ENCODE assay signal across 34 cellular contexts in the genomic region with DNA sequence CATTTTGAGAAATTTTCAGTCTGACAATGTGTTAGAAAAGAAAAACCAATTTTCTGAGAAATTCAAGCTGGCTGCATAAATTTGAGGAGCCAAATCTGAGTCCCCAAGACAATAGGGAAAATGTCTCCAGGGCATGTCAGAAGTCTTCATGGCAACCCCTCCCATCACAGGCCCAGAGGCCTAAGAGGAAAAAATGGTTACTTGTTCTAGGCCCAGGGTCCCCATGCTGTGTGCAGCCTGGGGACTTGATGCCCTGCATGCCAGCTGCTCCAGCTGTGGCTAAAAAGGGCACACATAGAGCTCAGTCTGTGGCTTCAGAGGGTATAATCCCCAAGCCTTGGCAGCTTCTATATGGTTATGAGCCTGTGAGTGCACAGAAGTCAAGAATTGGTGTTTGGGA.
DNase-seq lines count a peak whose midpoint lies in the region; ATAC-seq, FAIRE-seq and TF ChIP-seq lines count a peak whose summit lies in the region.
"Had no signal": no experiment of that assay in that cellular context is flagged by ENCODE, and none has a peak within 500 bp of the region (broad histone marks: within the 10 kb centered on the region; RNA-seq: fewer than 3 reads in every experiment).

No MANE protein-coding gene starts in this region.

- H3K9me3 ChIP-seq in A549, result peaks cover 8% of the 10 kb centered on the region; the same call in 2 of the 3 replicates
- H3K9me3 ChIP-seq in HEK293 (ENCODE audit: control insufficient read depth, insufficient read depth, low read depth, low read length), result no peaks in the 10 kb centered on the region
- H3K9me3 ChIP-seq in T-helper 17 cell (ENCODE audit: control insufficient read depth, low read length, poor library complexity, severe bottlenecking), result no peaks in the 10 kb centered on the region
- H3K9me3 ChIP-seq: BE2C, Caco-2 had no signal

- FAIRE-seq in A549 (lab: Jason Lieb, UNC), result no peak
- FAIRE-seq: A204.1, D721Med had no signal

- H3K56ac ChIP-seq in mesendoderm (ENCODE audit: low read length), result no peak overlapping the region

- no peak for TF ChIP-seq RAD21 in A549 (conservative IDR thresholded peaks at IDR 0.05 in 1 of 2, IDR thresholded peaks at IDR 0.05 in 1 of 2)

- no peak for DNase-seq in A549 (ENCODE audit: low read depth in 1 of 2, low spot score in 1 of 2)
- DNase-seq in mesendoderm, result peak; percentile 2
- no peak for DNase-seq in NCI-H187 (lab: John Stamatoyannopoulos, UW)
- DNase-seq in T-helper 17 cell, result no peak
- DNase-seq: 8988T; ACHN; AML-193; BE2C; C1 segment of cervical spinal cord; Caco-2; Calu3; CD4-positive, alpha-beta memory T cell; CD4-positive, alpha-beta T cell; CD4-positive, CD25-positive, alpha-beta regulatory T cell; CD8-positive, alpha-beta memory T cell; CD8-positive, alpha-beta T cell; COR-L47; DMS 273 treated with DMSO at 0.1 percent for 48 hours; DMS153; DMS53; DMS79; DMS79 treated with DMSO at 0.1 percent for 48 hours; DND-41; EL had no signal

- H3K4me1 Mint-ChIP-seq in T-helper 17 cell, result no peaks in the 10 kb centered on the region
- H3K4me1 Mint-ChIP-seq: B cell; CD14-positive monocyte; CD4-positive, alpha-beta memory T cell; CD4-positive, CD25-positive, alpha-beta regulatory T cell; CD8-positive, alpha-beta memory T cell had no signal

- no peaks in the 10 kb centered on the region for H3K27me3 ChIP-seq in mesendoderm (ENCODE audit: insufficient read depth, low read length, poor library complexity)
- H3K27me3 ChIP-seq: BE2C; BLaER1; BLaER1 treated with 17β-estradiol and CSF1 and Interleukin-3, amounts not matched to agents 10 nM and 100 nM had no signal

- H2AK5ac ChIP-seq in mesendoderm (ENCODE audit: low read length), result no peak overlapping the region

- H3K4me1 ChIP-seq in A549, result no peaks in the 10 kb centered on the region
- no peaks in the 10 kb centered on the region for H3K4me1 ChIP-seq in HEK293 (ENCODE audit: control insufficient read depth, insufficient read depth, low read length)
- no peaks in the 10 kb centered on the region for H3K4me1 ChIP-seq in mesendoderm (ENCODE audit: control insufficient read depth, low read depth, low read length)
- H3K4me1 ChIP-seq: BE2C; BLaER1; BLaER1 treated with 17β-estradiol and CSF1 and Interleukin-3, amounts not matched to agents 10 nM and 100 nM; Caco-2 had no signal

- H3K4me2 ChIP-seq in A549, result no peak overlapping the region
- no peak overlapping the region for H3K4me2 ChIP-seq in mesendoderm (ENCODE audit: low read length)
- H3K4me2 ChIP-seq: BLaER1; BLaER1 treated with 17β-estradiol and CSF1 and Interleukin-3, amounts not matched to agents 10 nM and 100 nM had no signal

- H3K36me3 ChIP-seq in HEK293 (ENCODE audit: control insufficient read depth in 2 of 2, insufficient read depth in 1 of 2, low read length in 2 of 2), result no peaks in the 10 kb centered on the region
- no peaks in the 10 kb centered on the region for H3K36me3 ChIP-seq in mesendoderm (ENCODE audit: control insufficient read depth, insufficient read depth, low read length)
- H3K36me3 ChIP-seq: BE2C; BLaER1; BLaER1 treated with 17β-estradiol and CSF1 and Interleukin-3, amounts not matched to agents 10 nM and 100 nM had no signal

- TF ChIP-seq CTCF in A549 (IDR thresholded peaks at IDR 0.05), result no peak
- no peak for TF ChIP-seq CTCF in HEK293 (tag by site-specific recombination; IDR thresholded peaks at IDR 0.05)

- no peak overlapping the region for H3K4ac ChIP-seq in mesendoderm (ENCODE audit: low read depth, low read length)

- no peak overlapping the region for H3K27ac Mint-ChIP-seq in T-helper 17 cell
- H3K27ac Mint-ChIP-seq: B cell; CD14-positive monocyte; CD4-positive, alpha-beta T cell; CD4-positive, CD25-positive, alpha-beta regulatory T cell; CD8-positive, alpha-beta memory T cell; CD8-positive, alpha-beta T cell had no signal

- no peak overlapping the region for H2BK5ac ChIP-seq in mesendoderm (ENCODE audit: low read length)

- no peak for TF ChIP-seq EP300 in A549 (IDR thresholded peaks at IDR 0.05)

- no peak overlapping the region for H3K18ac ChIP-seq in mesendoderm (ENCODE audit: low read length)

- H3K23ac ChIP-seq in mesendoderm (ENCODE audit: low read length), result no peak overlapping the region

- H2BK15ac ChIP-seq in mesendoderm (replicated peaks; ENCODE audit: low read depth), result no peak overlapping the region

- no peak overlapping the region for H2BK120ac ChIP-seq in mesendoderm (ENCODE audit: low read depth, low read length)

- ATAC-seq in A549 (no peak), GM18909 (IDR thresholded peaks at IDR 0.05; ENCODE audit: poor library complexity, unreplicated experiment) (no peak), T-helper 17 cell (no peak)
- ATAC-seq: CD8-positive, alpha-beta T cell had no signal

- H3K9ac ChIP-seq in mesendoderm (ENCODE audit: low read length), result no peak overlapping the region
- H3K9ac ChIP-seq: BLaER1; BLaER1 treated with 17β-estradiol and CSF1 and Interleukin-3, amounts not matched to agents 10 nM and 100 nM had no signal

- POLR2A ChIA-PET in A549 (lab: Yijun Ruan, JAX), result no interaction called here
- POLR2A ChIA-PET in HEK293 (lab: Yijun Ruan, JAX), result no interaction called here

- H3K79me1 ChIP-seq in mesendoderm (ENCODE audit: low read length), result no peaks in the 10 kb centered on the region

- H3K4me3 ChIP-seq in A549 (no peak overlapping the region), HEK293 (ENCODE audit: low read depth, low read length) (no peak overlapping the region), mesendoderm (ENCODE audit: low read length) (no peak overlapping the region)
- H3K4me3 ChIP-seq: BLaER1; BLaER1 treated with 17β-estradiol and CSF1 and Interleukin-3, amounts not matched to agents 10 nM and 100 nM had no signal

- CTCF ChIA-PET in A549 (lab: Yijun Ruan, JAX), result no interaction called here
- CTCF ChIA-PET in HEK293 (lab: Yijun Ruan, JAX), result no interaction called here

- H3K27me3 Mint-ChIP-seq in T-helper 17 cell, result no peaks in the 10 kb centered on the region
- H3K27me3 Mint-ChIP-seq: B cell; CD4-positive, alpha-beta memory T cell; CD4-positive, alpha-beta T cell; CD4-positive, CD25-positive, alpha-beta regulatory T cell had no signal

- H3K36me3 Mint-ChIP-seq in T-helper 17 cell (ENCODE audit: low read depth), result no peaks in the 10 kb centered on the region
- H3K36me3 Mint-ChIP-seq: CD14-positive monocyte; CD4-positive, alpha-beta memory T cell; CD4-positive, CD25-positive, alpha-beta regulatory T cell; CD8-positive, alpha-beta memory T cell; CD8-positive, alpha-beta T cell had no signal

- H4K8ac ChIP-seq in mesendoderm (ENCODE audit: low read depth, low read length), result no peak overlapping the region

- TF ChIP-seq POLR2A in A549 (IDR thresholded peaks at IDR 0.05; ENCODE audit: low read length), result no peak

- H3K27ac ChIP-seq in A549, result no peak overlapping the region
- no peak overlapping the region for H3K27ac ChIP-seq in HEK293 (ENCODE audit: extremely low read depth, low read depth, low read length)
- H3K27ac ChIP-seq in mesendoderm (ENCODE audit: low read depth, low read length), result no peak overlapping the region
- H3K27ac ChIP-seq: 22Rv1; BLaER1; BLaER1 treated with 17β-estradiol and CSF1 and Interleukin-3, amounts not matched to agents 10 nM and 100 nM; C4-2B had no signal

- H4K5ac ChIP-seq in mesendoderm (ENCODE audit: low read length), result no peak overlapping the region

- no peaks in the 10 kb centered on the region for H3K79me2 ChIP-seq in mesendoderm (ENCODE audit: control insufficient read depth, insufficient read depth, low read length)

- H3K4me3 Mint-ChIP-seq in T-helper 17 cell, result no peak overlapping the region
- H3K4me3 Mint-ChIP-seq: B cell; CD14-positive monocyte; CD4-positive, alpha-beta memory T cell; CD4-positive, alpha-beta T cell; CD4-positive, CD25-positive, alpha-beta regulatory T cell; CD8-positive, alpha-beta memory T cell; CD8-positive, alpha-beta T cell had no signal

TF ChIP-seq in A549, 52 proteins besides CTCF, POLR2A, EP300 and RAD21:
- TF ChIP-seq SREBF2 (IDR thresholded peaks at IDR 0.05) (no peak), ZFP36 (IDR thresholded peaks at IDR 0.05; ENCODE audit: borderline replicate concordance, partially characterized antibody) (peak; percentile 76)

TF ChIP-seq in HEK293, 187 proteins besides CTCF, POLR2A, EP300 and RAD21:
- TF ChIP-seq ZNF585B (tag by site-specific recombination; IDR thresholded peaks at IDR 0.05) (peak; percentile 86), SETDB1 (IDR thresholded peaks at IDR 0.05; ENCODE audit: insufficient read length, low read length) (peak; percentile 72), TRIM28 (IDR thresholded peaks at IDR 0.05; ENCODE audit: borderline replicate concordance, low read length) (peak; percentile 27; the same call in 1 of the 2 replicates), ZFP37 (tag by site-specific recombination; IDR thresholded peaks at IDR 0.05) (no peak)
